Comparison of ENCODE assay signal across 14 cellular contexts in genomic region chr12:2177751-2178150, GRCh38.
A peak's percentile ranks its signal among the peaks of the same experiment; 100 is the strongest.
DNase-seq lines count a peak whose midpoint lies in the region; ATAC-seq and TF ChIP-seq lines count a peak whose summit lies in the region.
"Had no signal": no experiment of that assay in that cellular context is flagged by ENCODE, and none has a peak within 500 bp of the region (broad histone marks: within the 10 kb centered on the region; RNA-seq: fewer than 3 reads in every experiment).

No MANE protein-coding gene starts in this region.

- no peaks in the 10 kb centered on the region for H3K27me3 ChIP-seq in IMR-90 (ENCODE audit: control insufficient read depth, insufficient read depth, low read length)
- no peaks in the 10 kb centered on the region for H3K27me3 ChIP-seq in esophagus muscularis mucosa
- H3K27me3 ChIP-seq in gastroesophageal sphincter, result no peaks in the 10 kb centered on the region
- H3K27me3 ChIP-seq in stomach smooth muscle (ENCODE audit: control insufficient read depth in 1 of 2, insufficient read depth in 2 of 2, low read length in 2 of 2), result no peaks in the 10 kb centered on the region

- H3K9me3 ChIP-seq in IMR-90 (ENCODE audit: control insufficient read depth, insufficient read depth, low read length) (no peaks in the 10 kb centered on the region), esophagus muscularis mucosa (no peaks in the 10 kb centered on the region), gastroesophageal sphincter (no peaks in the 10 kb centered on the region), stomach smooth muscle (ENCODE audit: control insufficient read depth in 2 of 2, low read length in 2 of 2) (no peaks in the 10 kb centered on the region)
- H3K9me3 ChIP-seq: A549, BE2C had no signal

- H3K23ac ChIP-seq in IMR-90 (ENCODE audit: low read depth, low read length), result no peak overlapping the region

- H2BK120ac ChIP-seq in IMR-90 (ENCODE audit: low read depth, low read length), result no peak overlapping the region

- H4K8ac ChIP-seq in IMR-90 (ENCODE audit: low read depth in 2 of 2, low read length in 2 of 2), result no peak overlapping the region

- peaks cover 0 to 12% of the 10 kb centered on the region in 2 experiments; a peak in 2 of 4 replicates for H3K79me1 ChIP-seq in IMR-90 (ENCODE audit: low read depth in 1 of 2, low read length in 2 of 2)

- H3K18ac ChIP-seq in IMR-90 (ENCODE audit: low read depth, low read length), result no peak overlapping the region

- H3K9me1 ChIP-seq in IMR-90 (ENCODE audit: insufficient read depth, low read length), result peaks cover 19% of the 10 kb centered on the region

- no peak overlapping the region for H3K27ac ChIP-seq in IMR-90 (ENCODE audit: insufficient read depth, low read length)
- H3K27ac ChIP-seq in esophagus muscularis mucosa (replicated peaks in 1 of 4), result peak overlapping the region; percentile 75 to 89 (median 78)
- peak overlapping the region in 3 of 4 donors; percentile 56 to 86 (median 85) for H3K27ac ChIP-seq in gastroesophageal sphincter
- H3K27ac ChIP-seq in stomach smooth muscle (ENCODE audit: low read length), result peak overlapping the region; percentile 87
- H3K27ac ChIP-seq: A549, C4-2B had no signal

- H3K4ac ChIP-seq in IMR-90 (ENCODE audit: low read depth, low read length), result no peak overlapping the region

- H3K4me1 ChIP-seq in IMR-90 (ENCODE audit: control insufficient read depth, insufficient read depth, low read length) (peaks cover 14% of the 10 kb centered on the region), esophagus muscularis mucosa (peaks cover 49 to 84% (median 76%) of the 10 kb centered on the region in 4 donors), gastroesophageal sphincter (peaks cover 12 to 82% (median 16%) of the 10 kb centered on the region in 3 donors), stomach smooth muscle (ENCODE audit: control insufficient read depth, insufficient read depth, low read length) (peaks cover 38% of the 10 kb centered on the region)
- H3K4me1 ChIP-seq: A549, BE2C had no signal

- WGBS in IMR-90 (ENCODE audit: extremely low coverage in 2 of 2, insufficient read length in 1 of 2), 2 experiments, result 90% methylated on average over 3 of the region's 3 CpGs; no CpG with 5 or more reads in 1 of the 2 experiments
- 59% methylated on average over 3 of the region's 3 CpGs for WGBS in esophagus muscularis mucosa
- WGBS in gastroesophageal sphincter (ENCODE audit: low coverage in 1 of 2), 2 donors, result 33% methylated on average over 1 of the region's 3 CpGs; no CpG with 5 or more reads in 1 of the 2 donors

- intact Hi-C loops in IMR-90 (cut with micrococcal nuclease) (no loop called here), esophagus muscularis mucosa (cut with DNase I) (loop anchor here (5.0 kb wide), 1 partner anchor 110 kb away; no protein-coding TSS in a partner anchor)

- no peak overlapping the region for H3K9ac ChIP-seq in IMR-90 (ENCODE audit: low read depth, low read length)
- H3K9ac ChIP-seq in stomach smooth muscle (ENCODE audit: low read length in 2 of 2), result no peak overlapping the region

- no peak for DNase-seq in IMR-90
- no peak for DNase-seq in esophagus muscularis mucosa (ENCODE audit: extremely low spot score)
- no peak for DNase-seq in HEK293T (ENCODE audit: extremely low spot score)
- DNase-seq: BE2C; CD4-positive, alpha-beta memory T cell; EL; HCEC 1CT had no signal

- no peaks in the 10 kb centered on the region for H4K20me1 ChIP-seq in IMR-90 (ENCODE audit: insufficient read depth, low read length)

- dilution Hi-C loops in IMR-90 (cut with HindIII; ENCODE audit: low sequenced_read_pairs, unreplicated experiment), result no loop called here

- H2AK5ac ChIP-seq in IMR-90 (ENCODE audit: low read depth, low read length), result 0 out of 2 replicates have a peak overlapping the region, but pooled peaks have one; percentile 25

- TF ChIP-seq POLR2A in IMR-90 (IDR thresholded peaks at IDR 0.05; ENCODE audit: low read depth, low read length) (no peak), esophagus muscularis mucosa (IDR thresholded peaks at IDR 0.05; ENCODE audit: low read depth) (no peak), gastroesophageal sphincter (IDR thresholded peaks at IDR 0.05) (no peak)

- TF ChIP-seq EP300 in esophagus muscularis mucosa (IDR thresholded peaks at IDR 0.05) (no peak), gastroesophageal sphincter (IDR thresholded peaks at IDR 0.05) (no peak)

- CTCF ChIA-PET in IMR-90 (lab: Yijun Ruan, JAX), result no interaction called here
- CTCF ChIA-PET in HEK293T (lab: Yijun Ruan, JAX), result no interaction called here

- H3K4me3 ChIP-seq in IMR-90 (ENCODE audit: insufficient read depth, low read depth, low read length) (no peak overlapping the region), esophagus muscularis mucosa (no peak overlapping the region), gastroesophageal sphincter (no peak overlapping the region), stomach smooth muscle (ENCODE audit: low read length in 2 of 2) (no peak overlapping the region)
- H3K4me3 ChIP-seq: A549 had no signal

- H2BK15ac ChIP-seq in IMR-90 (ENCODE audit: low read depth, low read length), result no peak overlapping the region

- ATAC-seq in IMR-90 (ENCODE audit: low read depth) (no peak), gastroesophageal sphincter (no peak), GM21576 (IDR thresholded peaks at IDR 0.05; ENCODE audit: unreplicated experiment) (no peak), HG03159 (IDR thresholded peaks at IDR 0.05; ENCODE audit: unreplicated experiment) (no peak)
- ATAC-seq: A549, HepG2 had no signal

- in situ Hi-C loops in IMR-90 (cut with MboI; ENCODE audit: low sequenced_read_pairs), result no loop called here

- H2AK9ac ChIP-seq in IMR-90 (replicated peaks; ENCODE audit: low read depth, low read length, poor library complexity), result no peak overlapping the region

- no peak for TF ChIP-seq CTCF in IMR-90 (conservative IDR thresholded peaks at IDR 0.05; ENCODE audit: low read depth, low read length)
- no peak for TF ChIP-seq CTCF in esophagus muscularis mucosa (IDR thresholded peaks at IDR 0.05)
- no peak for TF ChIP-seq CTCF in gastroesophageal sphincter (IDR thresholded peaks at IDR 0.05)

- H2BK5ac ChIP-seq in IMR-90 (ENCODE audit: low read depth, low read length, poor library complexity, severe bottlenecking), result no peak overlapping the region

- POLR2A ChIA-PET in IMR-90 (lab: Charles Lee; ENCODE audit: unreplicated experiment), result no interaction called here
- POLR2A ChIA-PET in HEK293T (lab: Yijun Ruan, JAX), result no interaction called here

- H4K91ac ChIP-seq in IMR-90 (ENCODE audit: insufficient read depth, low read depth, low read length), result no peak overlapping the region

- no peak for TF ChIP-seq RAD21 in IMR-90 (IDR thresholded peaks at IDR 0.05; ENCODE audit: low read length)

- H2AFZ ChIP-seq in IMR-90 (replicated peaks; ENCODE audit: low read length, poor library complexity), result no peak overlapping the region

- no TSS peak for BruUV-seq in IMR-90 (replicated peaks; lab: Mats Ljungman, UMichigan)

- H2BK20ac ChIP-seq in IMR-90 (ENCODE audit: low read depth, low read length), result no peak overlapping the region

- 0 out of 2 replicates have a peak overlapping the region, but pooled peaks have one; percentile 14 for H3K14ac ChIP-seq in IMR-90 (replicated peaks; ENCODE audit: low read depth, low read length)

- no peak overlapping the region for H3K4me2 ChIP-seq in IMR-90 (ENCODE audit: low read depth, low read length)
- H3K4me2 ChIP-seq: A549 had no signal

- no peak overlapping the region for H4K5ac ChIP-seq in IMR-90 (ENCODE audit: low read depth, low read length)

- H3K36me3 ChIP-seq in IMR-90 (ENCODE audit: control insufficient read depth, insufficient read depth, low read length) (no peaks in the 10 kb centered on the region), esophagus muscularis mucosa (no peaks in the 10 kb centered on the region), gastroesophageal sphincter (no peaks in the 10 kb centered on the region), stomach smooth muscle (ENCODE audit: control insufficient read depth in 2 of 2, insufficient read depth in 2 of 2, low read length in 2 of 2) (peaks cover 2 to 3% of the 10 kb centered on the region in 2 donors)
- H3K36me3 ChIP-seq: BE2C had no signal

- H3K56ac ChIP-seq in IMR-90 (ENCODE audit: extremely low read depth, insufficient read depth, low read length), result no peak overlapping the region

TF ChIP-seq in IMR-90, 13 proteins besides CTCF, POLR2A, EP300 and RAD21 (continues in another document):
- TF ChIP-seq BHLHE40 (IDR thresholded peaks at IDR 0.05; ENCODE audit: low read depth, low read length), result no peak
- TF ChIP-seq MXI1 (IDR thresholded peaks at IDR 0.05; ENCODE audit: borderline replicate concordance, low read depth, low read length), result no peak
- TF ChIP-seq RFX5 (IDR thresholded peaks at IDR 0.05; ENCODE audit: low read depth, low read length), result no peak
- TF ChIP-seq USF2 (IDR thresholded peaks at IDR 0.05; ENCODE audit: low read depth, low read length), result no peak
- TF ChIP-seq MAFK (IDR thresholded peaks at IDR 0.05; ENCODE audit: low read depth, low read length), result no peak
- no peak for TF ChIP-seq NFE2L2 (IDR thresholded peaks at IDR 0.05; ENCODE audit: low read depth, low read length)
- TF ChIP-seq RCOR1 (IDR thresholded peaks at IDR 0.05; ENCODE audit: insufficient replicate concordance, low read length), result no peak

TF ChIP-seq in HEK293T, 16 proteins besides CTCF, POLR2A, EP300 and RAD21:
- TF ChIP-seq NFRKB (IDR thresholded peaks at IDR 0.05) (no peak), ARNT (IDR thresholded peaks at IDR 0.05) (no peak), L3MBTL2 (conservative IDR thresholded peaks at IDR 0.05) (no peak), FOXA1 (IDR thresholded peaks at IDR 0.05) (no peak), HDGF (IDR thresholded peaks at IDR 0.05; ENCODE audit: borderline replicate concordance) (no peak), SP1 (IDR thresholded peaks at IDR 0.05) (no peak), CTBP1 (IDR thresholded peaks at IDR 0.05; ENCODE audit: borderline replicate concordance) (no peak), LEF1 (IDR thresholded peaks at IDR 0.05; ENCODE audit: borderline replicate concordance) (no peak)
